ENCODE assay signal across 8 cellular contexts in the genomic region with DNA sequence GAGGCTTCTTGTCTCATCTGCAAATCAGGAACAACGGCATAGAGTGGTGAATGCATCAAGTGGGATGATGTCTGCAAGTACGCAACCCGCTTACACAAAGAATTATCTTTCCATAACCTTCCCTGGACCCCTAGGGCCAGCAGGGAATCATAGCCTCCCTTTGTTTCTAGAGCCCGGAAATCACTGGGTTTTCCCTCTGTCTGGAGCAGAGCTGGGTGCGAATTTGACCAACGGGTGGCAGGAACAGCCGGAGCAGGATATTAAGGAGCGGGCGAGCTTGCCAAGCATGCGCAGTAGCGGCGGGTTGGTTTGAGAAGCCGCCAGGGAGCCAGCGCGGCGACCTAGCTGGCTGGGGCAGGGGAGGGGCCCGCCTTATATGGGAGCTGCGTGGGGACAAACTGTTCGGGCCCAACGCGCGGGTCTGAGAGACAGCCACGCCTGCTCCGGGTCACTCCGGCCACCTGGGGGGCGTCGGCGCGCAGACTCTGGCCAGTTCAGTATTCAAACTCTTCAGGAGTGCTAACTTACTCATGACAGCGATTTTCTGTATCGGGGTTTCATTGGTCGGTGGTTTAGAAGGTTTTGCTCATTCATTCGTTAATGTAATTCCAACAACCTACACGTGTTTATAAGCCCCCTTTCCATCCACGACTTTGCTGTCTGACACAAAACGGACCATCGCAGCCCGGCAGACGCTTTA. TPM values are rescaled to one million over a fixed set of nuclear protein-coding genes. Genes with fewer than 3 reads are reported as not detected.
DNase-seq lines count a peak whose midpoint lies in the region; ATAC-seq and TF ChIP-seq lines count a peak whose summit lies in the region.

No MANE protein-coding gene starts in this region.

- H3K4me3 ChIP-seq in CD4-positive, CD25-positive, alpha-beta regulatory T cell (ENCODE audit: low read depth, low read length), result peak overlapping the region; percentile 90

- peaks cover 18 to 56% (median 37%) of the 10 kb centered on the region in 4 donors for H3K4me1 Mint-ChIP-seq in CD4-positive, CD25-positive, alpha-beta regulatory T cell
- H3K4me1 Mint-ChIP-seq in nephron, result peaks cover 39% of the 10 kb centered on the region
- H3K4me1 Mint-ChIP-seq in stimulated activated naive B cell treated with anti-CD40 and anti-IgM and Interleukin-4, amounts not matched to agents 10 μg/mL and 1 μg/mL and 100 μg/mL, for 72 hours, result peaks cover 21 to 51% of the 10 kb centered on the region in 2 donors

- no peaks in the 10 kb centered on the region for H3K36me3 ChIP-seq in CD4-positive, CD25-positive, alpha-beta regulatory T cell (ENCODE audit: control insufficient read depth, insufficient read depth, low read length)

- no peak for TF ChIP-seq CTCF in nephron (IDR thresholded peaks at IDR 0.05; ENCODE audit: unreplicated experiment in 3 of 3)

- H3K27me3 Mint-ChIP-seq in CD4-positive, CD25-positive, alpha-beta regulatory T cell, result peaks cover 4% of the 10 kb centered on the region
- H3K27me3 Mint-ChIP-seq in nephron (ENCODE audit: low read depth), result no peaks in the 10 kb centered on the region
- no peaks in the 10 kb centered on the region for H3K27me3 Mint-ChIP-seq in stimulated activated naive B cell treated with anti-CD40 and anti-IgM and Interleukin-4, amounts not matched to agents 10 μg/mL and 1 μg/mL and 100 μg/mL, for 72 hours

- H3K4me3 Mint-ChIP-seq in CD4-positive, CD25-positive, alpha-beta regulatory T cell, result peak overlapping the region; percentile 82 to 96 (median 92)
- H3K4me3 Mint-ChIP-seq in nephron, result peak overlapping the region; percentile 83 to 88 (median 84)
- peak overlapping the region; percentile 94 to 95 for H3K4me3 Mint-ChIP-seq in stimulated activated naive B cell treated with anti-CD40 and anti-IgM and Interleukin-4, amounts not matched to agents 10 μg/mL and 1 μg/mL and 100 μg/mL, for 72 hours

- H3K27ac ChIP-seq in CD4-positive, CD25-positive, alpha-beta regulatory T cell (ENCODE audit: insufficient read depth, low read length, poor library complexity, severe bottlenecking), result no peak overlapping the region

- peak overlapping the region; percentile 0 to 87 (median 87) for H3K27ac Mint-ChIP-seq in CD4-positive, CD25-positive, alpha-beta regulatory T cell
- peak overlapping the region; percentile 10 to 74 (median 67) for H3K27ac Mint-ChIP-seq in nephron
- H3K27ac Mint-ChIP-seq in stimulated activated naive B cell treated with anti-CD40 and anti-IgM and Interleukin-4, amounts not matched to agents 10 μg/mL and 1 μg/mL and 100 μg/mL, for 72 hours, result peak overlapping the region; percentile 90

- no peaks in the 10 kb centered on the region for H3K9me3 ChIP-seq in CD4-positive, CD25-positive, alpha-beta regulatory T cell (ENCODE audit: control insufficient read depth in 2 of 2, low read length in 2 of 2)

- ATAC-seq in CD4-positive, CD25-positive, alpha-beta regulatory T cell (ENCODE audit: low read depth in 2 of 2), result peak; percentile 62 to 70
- peak; percentile 57 for ATAC-seq in GM19397 (IDR thresholded peaks at IDR 0.05; ENCODE audit: unreplicated experiment)
- ATAC-seq in HG03571 (IDR thresholded peaks at IDR 0.05; ENCODE audit: unreplicated experiment), result peak; percentile 48
- ATAC-seq in stimulated activated naive B cell treated with anti-CD40 and anti-IgM and Interleukin-4, amounts not matched to agents 10 μg/mL and 1 μg/mL and 100 μg/mL, for 72 hours (replicated peaks), result peak; percentile 81 to 83

- H3K4me1 ChIP-seq in CD4-positive, CD25-positive, alpha-beta regulatory T cell (ENCODE audit: control insufficient read depth, insufficient read depth, low read length, poor library complexity, severe bottlenecking), result peaks cover 24% of the 10 kb centered on the region

- H3K36me3 Mint-ChIP-seq in CD4-positive, CD25-positive, alpha-beta regulatory T cell, result no peaks in the 10 kb centered on the region
- no peaks in the 10 kb centered on the region for H3K36me3 Mint-ChIP-seq in nephron (ENCODE audit: low read depth)
- peaks cover 0 to 3% of the 10 kb centered on the region in 2 donors for H3K36me3 Mint-ChIP-seq in stimulated activated naive B cell treated with anti-CD40 and anti-IgM and Interleukin-4, amounts not matched to agents 10 μg/mL and 1 μg/mL and 100 μg/mL, for 72 hours

- peak; percentile 54 to 83 (median 72) for DNase-seq in CD4-positive, CD25-positive, alpha-beta regulatory T cell
- peak; percentile 97 for DNase-seq in RKO (ENCODE audit: low spot score)
- peak; percentile 74 for DNase-seq in activated T-helper 9 cell treated with anti-CD3 and anti-CD28 coated beads, Interleukin-2, amount 50 U/mL, for 16 hours (ENCODE audit: low read depth)
- peak; percentile 75 for DNase-seq in fibroblast of the conjunctiva (ENCODE audit: low read depth)
- DNase-seq in stimulated activated naive B cell treated with anti-CD40 and anti-IgM and Interleukin-4, amounts not matched to agents 10 μg/mL and 1 μg/mL and 100 μg/mL, for 72 hours, result peak; percentile 81

- no peaks in the 10 kb centered on the region for H3K27me3 ChIP-seq in CD4-positive, CD25-positive, alpha-beta regulatory T cell (ENCODE audit: control insufficient read depth, insufficient read depth, low read length)

- peaks cover 0 to 2% (median 0%) of the 10 kb centered on the region in 7 donors for H3K9me3 Mint-ChIP-seq in CD4-positive, CD25-positive, alpha-beta regulatory T cell
- no peaks in the 10 kb centered on the region for H3K9me3 Mint-ChIP-seq in nephron
- H3K9me3 Mint-ChIP-seq in stimulated activated naive B cell treated with anti-CD40 and anti-IgM and Interleukin-4, amounts not matched to agents 10 μg/mL and 1 μg/mL and 100 μg/mL, for 72 hours, result no peaks in the 10 kb centered on the region

RNA-seq across cellular contexts. Expression of a gene that starts 1.6 kb away (rescaled TPM):
- total RNA-seq in CD4-positive, CD25-positive, alpha-beta regulatory T cell, result 5.2 TPM
- polyA plus RNA-seq in CD4-positive, CD25-positive, alpha-beta regulatory T cell, result 1 to 10 TPM; 3.1 to 4.9 (median 4.2) TPM
